In the genomic region with DNA sequence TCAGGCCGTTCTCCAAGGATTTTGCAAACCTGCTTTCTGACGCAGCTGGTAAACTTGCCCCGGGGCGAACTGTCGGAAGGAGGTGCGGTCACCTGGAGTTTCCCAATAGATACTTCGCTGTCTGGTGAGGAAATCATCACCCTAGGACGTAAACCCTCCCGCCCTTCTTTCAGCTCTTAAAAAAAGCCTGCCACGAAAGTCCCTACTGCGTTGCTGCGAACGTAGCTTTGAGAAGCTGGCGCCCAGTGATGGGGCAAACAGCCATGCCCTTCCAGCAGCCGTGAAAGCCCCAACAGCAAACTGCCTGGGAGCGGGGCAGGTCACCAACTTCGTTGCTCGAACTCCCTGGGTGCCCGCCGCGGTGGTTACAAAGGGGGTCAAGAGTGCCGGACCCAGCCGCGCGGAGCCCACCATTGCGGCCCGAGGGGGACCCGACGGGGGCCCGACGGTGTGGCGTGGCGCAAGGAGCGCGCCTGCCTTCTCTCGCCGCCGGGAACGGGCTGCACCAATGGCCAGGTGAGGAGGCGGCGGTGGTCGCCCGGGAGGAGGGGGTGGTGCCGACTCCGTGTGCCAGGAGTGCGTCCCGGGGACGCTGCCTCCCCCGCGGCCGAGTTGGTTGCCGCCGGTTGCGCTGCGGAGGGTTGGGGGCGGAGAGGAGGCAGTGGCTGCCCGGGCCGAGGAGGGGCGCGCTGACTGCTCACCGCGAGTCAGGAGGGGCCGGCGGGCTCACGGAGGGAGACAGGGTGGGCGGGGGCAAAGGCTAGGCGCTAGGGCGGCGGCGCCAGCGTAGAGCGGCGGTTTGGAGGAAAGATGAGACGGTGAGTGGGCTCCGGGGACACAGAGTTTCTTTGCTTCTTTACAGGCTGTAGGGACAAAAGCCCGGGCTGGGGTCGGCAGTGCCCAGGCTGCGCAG, we compare ENCODE assay signal across 8 cellular contexts. TPM values are rescaled to one million over a fixed set of nuclear protein-coding genes. Genes with fewer than 3 reads are reported as not detected.
DNase-seq lines count a peak whose midpoint lies in the region; ATAC-seq, FAIRE-seq and TF ChIP-seq lines count a peak whose summit lies in the region.

TSS of gene PHLDB2 (plus strand) at position 205 of the 913 bp plus-strand sequence. CDS start 24,813 bp downstream, outside the sequence.

- peak within 1 kb of the TSS; percentile 96 for H3K27ac ChIP-seq in ACC112 (ENCODE audit: low read depth, low read length)
- H3K27ac ChIP-seq in kidney (ENCODE audit: low read depth in 2 of 2, low read length in 2 of 2): peak within 1 kb of the TSS; percentile 93 to 97

- FAIRE-seq in bronchial epithelial cell (lab: Jason Lieb, UNC): no peak
- no peak for FAIRE-seq in kidney (lab: Jason Lieb, UNC)

- ATAC-seq in GM19328 (IDR thresholded peaks at IDR 0.05; ENCODE audit: unreplicated experiment) (peak; percentile 19), activated B cell treated with CpG ODN at 0.5 μM for 24 hours (ENCODE audit: low read depth) (peak; percentile 76)

- H3K9ac ChIP-seq in kidney (ENCODE audit: low read length in 2 of 2): peak within 1 kb of the TSS; percentile 61 to 95

- peaks cover 14% of the 10 kb centered on the region for H3K27me3 Mint-ChIP-seq in activated B cell treated with CpG ODN at 0.5 μM for 24 hours

- peak within 1 kb of the TSS; percentile 87 for H3K27ac Mint-ChIP-seq in activated B cell treated with CpG ODN at 0.5 μM for 24 hours

- H3K4me1 Mint-ChIP-seq in activated B cell treated with CpG ODN at 0.5 μM for 24 hours: peaks cover 18% of the 10 kb centered on the region

- POLR2A ChIA-PET in activated B cell treated with CpG ODN at 0.5 μM for 24 hours (lab: Charles Lee): interaction anchor here (0.6 to 1.4 kb wide), 3 partner anchors 119 to 321 kb away, joined by 3 to 6 read pairs (median 3); partner anchors contain the start of gene ABHD10

- peak within 1 kb of the TSS; percentile 44 for H2AFZ ChIP-seq in ACC112 (ENCODE audit: low read length, unreplicated experiment)

- peaks cover 8% of the 10 kb centered on the region for H3K36me3 Mint-ChIP-seq in activated B cell treated with CpG ODN at 0.5 μM for 24 hours (ENCODE audit: low read depth)

- H3K9me3 ChIP-seq in kidney (ENCODE audit: control insufficient read depth in 1 of 2, low read length in 2 of 2): no peaks in the 10 kb centered on the region

- intact Hi-C loops in activated B cell treated with CpG ODN at 0.5 μM for 24 hours (cut with micrococcal nuclease) (no loop called here), kidney (cut with DNase I) (loop anchor here (10.0 kb wide), 1 partner anchor 125 kb away; no protein-coding TSS in a partner anchor)

- H3K79me2 ChIP-seq in ACC112 (ENCODE audit: control insufficient read depth, insufficient read depth, low read length, unreplicated experiment): peaks cover 50% of the 10 kb centered on the region

- H3K4me3 Mint-ChIP-seq in activated B cell treated with CpG ODN at 0.5 μM for 24 hours: peak within 1 kb of the TSS; percentile 91

- DNase-seq in NCI-H1092 treated with DMSO at 0.1 percent for 48 hours (lab: John Stamatoyannopoulos, UW) (peak; percentile 49), activated B cell treated with CpG ODN at 0.5 μM for 24 hours (peak; percentile 55), bronchial epithelial cell (ENCODE audit: low read depth) (peak; percentile 94), kidney (peak; percentile 94), COLO829 (ENCODE audit: low spot score) (no peak)
- DNase-seq in stimulated activated CD4-positive, alpha-beta T cell treated with anti-CD3 and anti-CD28 coated beads, Interleukin-1b, Interleukin-23, amount 100 ng/mL, for 4 hours (ENCODE audit: low read depth in 2 of 2): peak; percentile 29 to 37

- TF ChIP-seq CTCF in activated B cell treated with CpG ODN at 0.5 μM for 24 hours (IDR thresholded peaks at IDR 0.05): no peak
- TF ChIP-seq CTCF in bronchial epithelial cell (IDR thresholded peaks at IDR 0.05; ENCODE audit: insufficient read depth, low read length, severe bottlenecking): no peak
- no peak for TF ChIP-seq CTCF in kidney (IDR thresholded peaks at IDR 0.05; ENCODE audit: borderline replicate concordance, extremely low read depth, insufficient read depth)

- H3K27me3 ChIP-seq in ACC112 (ENCODE audit: insufficient read depth, low read length) (no peaks in the 10 kb centered on the region), bronchial epithelial cell (ENCODE audit: control insufficient read depth, insufficient read depth, low read length) (no peaks in the 10 kb centered on the region)

- peak within 1 kb of the TSS; percentile 94 for H3K4me3 ChIP-seq in ACC112 (ENCODE audit: low read depth, low read length)
- peak within 1 kb of the TSS; percentile 83 for H3K4me3 ChIP-seq in bronchial epithelial cell (ENCODE audit: low read depth, low read length)
- peak within 1 kb of the TSS; percentile 84 to 85 for H3K4me3 ChIP-seq in kidney (ENCODE audit: low read length in 2 of 2)

- CTCF ChIA-PET in activated B cell treated with CpG ODN at 0.5 μM for 24 hours (lab: Charles Lee): interaction anchor here (0.7 to 3.1 kb wide), 11 partner anchors 39 to 192 kb away, joined by 3 to 39 read pairs (median 4); partner anchors contain the start of gene ABHD10

- H3K9me3 Mint-ChIP-seq in activated B cell treated with CpG ODN at 0.5 μM for 24 hours: no peaks in the 10 kb centered on the region

- H3K36me3 ChIP-seq in ACC112 (ENCODE audit: insufficient read depth, low read length): no peaks in the 10 kb centered on the region
- H3K36me3 ChIP-seq in bronchial epithelial cell (ENCODE audit: control insufficient read depth, insufficient read depth, low read length): peaks cover 2% of the 10 kb centered on the region
- no peaks in the 10 kb centered on the region for H3K36me3 ChIP-seq in kidney (ENCODE audit: control insufficient read depth in 1 of 2, insufficient read depth in 2 of 2, low read length in 2 of 2)

- peaks cover 35% of the 10 kb centered on the region for H3K4me1 ChIP-seq in ACC112 (ENCODE audit: control insufficient read depth, insufficient read depth, low read length, unreplicated experiment)
- peaks cover 11 to 21% of the 10 kb centered on the region in 2 donors for H3K4me1 ChIP-seq in kidney (ENCODE audit: control insufficient read depth in 1 of 2, insufficient read depth in 1 of 2, low read depth in 1 of 2, low read length in 2 of 2)

RNA-seq across cellular contexts. Expression of gene PHLDB2, which starts in this region (rescaled TPM):
- total RNA-seq in activated B cell treated with CpG ODN at 0.5 μM for 24 hours (2.5 and 4.2 TPM in 2 replicates), bronchial epithelial cell (44.2 and 45.5 TPM in 2 replicates), kidney (85.6 TPM)
- polyA plus RNA-seq in kidney (ENCODE audit: insufficient read depth, low read depth, low replicate concordance): 28.0 TPM
